Comparison of ENCODE assay signal across 8 cellular contexts in genomic region chr10:119726291-119727261, GRCh38. TPM values are rescaled to one million over a fixed set of nuclear protein-coding genes. Genes with fewer than 3 reads are reported as not detected.
DNase-seq lines count a peak whose midpoint lies in the region; ATAC-seq, FAIRE-seq and TF ChIP-seq lines count a peak whose summit lies in the region.

No MANE protein-coding gene starts in this region.

- H3K27me3 ChIP-seq in KMS-11 (ENCODE audit: insufficient read depth, low read depth) (no peaks in the 10 kb centered on the region), keratinocyte (ENCODE audit: control insufficient read depth, extremely low read depth, insufficient read depth, low read length) (no peaks in the 10 kb centered on the region)

- H3K36me3 Mint-ChIP-seq in activated naive CD8-positive, alpha-beta T cell treated with anti-CD3 and anti-CD28 coated beads, Interleukin-2, amount 50 U/mL, for 24 hours (ENCODE audit: low read depth) = peaks cover 14% of the 10 kb centered on the region

- H3K4me3 ChIP-seq in KMS-11 (IDR thresholded peaks at IDR 0.05; ENCODE audit: insufficient read depth, low read depth, low read length) = no peak overlapping the region
- H3K4me3 ChIP-seq in keratinocyte (ENCODE audit: control insufficient read depth in 2 of 3, extremely low read depth in 1 of 3, insufficient read depth in 2 of 3, low read depth in 1 of 3, low read length in 3 of 3) = peak overlapping the region; percentile 84 to 89 (median 87)

- peak; percentile 11 for ATAC-seq in activated naive CD8-positive, alpha-beta T cell treated with anti-CD3 and anti-CD28 coated beads, Interleukin-2, amount 50 U/mL, for 24 hours
- ATAC-seq in GM19467 (IDR thresholded peaks at IDR 0.05; ENCODE audit: unreplicated experiment) = no peak

- H4K20me1 ChIP-seq in KMS-11 (ENCODE audit: insufficient read depth) (no peaks in the 10 kb centered on the region), keratinocyte (ENCODE audit: control insufficient read depth, extremely low read depth, insufficient read depth, low read length) (no peaks in the 10 kb centered on the region)

- H3K9me1 ChIP-seq in keratinocyte (ENCODE audit: control insufficient read depth, extremely low read depth, insufficient read depth, low read length) = no peaks in the 10 kb centered on the region

- peak overlapping the region; percentile 43 for H3K27ac ChIP-seq in KMS-11
- peak overlapping the region; percentile 47 for H3K27ac ChIP-seq in keratinocyte (ENCODE audit: control insufficient read depth, insufficient read depth, low read length)

- no peaks in the 10 kb centered on the region for H3K9me3 Mint-ChIP-seq in activated naive CD8-positive, alpha-beta T cell treated with anti-CD3 and anti-CD28 coated beads, Interleukin-2, amount 50 U/mL, for 24 hours

- peak overlapping the region; percentile 94 for H3K4me2 ChIP-seq in KMS-11
- peak overlapping the region; percentile 96 for H3K4me2 ChIP-seq in keratinocyte (ENCODE audit: control insufficient read depth, extremely low read depth, insufficient read depth, low read depth, low read length)

- H3K27ac Mint-ChIP-seq in activated naive CD8-positive, alpha-beta T cell treated with anti-CD3 and anti-CD28 coated beads, Interleukin-2, amount 50 U/mL, for 24 hours = peak overlapping the region; percentile 82

- H3K4me3 Mint-ChIP-seq in activated naive CD8-positive, alpha-beta T cell treated with anti-CD3 and anti-CD28 coated beads, Interleukin-2, amount 50 U/mL, for 24 hours = peak overlapping the region; percentile 90

- dilution Hi-C loops in keratinocyte (cut with MboI; ENCODE audit: extremely low pct_ligation_motif_present, low sequenced_read_pairs) = no loop called here

- H3K79me2 ChIP-seq in KMS-11 (ENCODE audit: insufficient read depth, low read depth) (peaks cover 24% of the 10 kb centered on the region; the same call in 1 of the 2 replicates), keratinocyte (ENCODE audit: control insufficient read depth, insufficient read depth, low read length) (peaks cover 40% of the 10 kb centered on the region)

- H3K36me3 ChIP-seq in KMS-11 (ENCODE audit: insufficient read depth) (no peaks in the 10 kb centered on the region), keratinocyte (ENCODE audit: control insufficient read depth in 2 of 2, extremely low read depth in 1 of 2, insufficient read depth in 2 of 2, low read length in 2 of 2) (no peaks in the 10 kb centered on the region)

- H2AFZ ChIP-seq in KMS-11 (ENCODE audit: low read depth) (peak overlapping the region; percentile 76), keratinocyte (ENCODE audit: control insufficient read depth, low read length) (peak overlapping the region; percentile 46)

- TF ChIP-seq CTCF in KMS-11 (conservative IDR thresholded peaks at IDR 0.05; ENCODE audit: low read depth, low read length) (no peak), keratinocyte (optimal IDR thresholded peaks at IDR 0.05 in 1 of 3, IDR thresholded peaks at IDR 0.05 in 1 of 3, conservative IDR thresholded peaks at IDR 0.05 in 1 of 3; ENCODE audit: extremely low read depth in 1 of 3, insufficient read depth in 2 of 3, low read length in 3 of 3) (no peak)

- no peaks in the 10 kb centered on the region for H3K27me3 Mint-ChIP-seq in activated naive CD8-positive, alpha-beta T cell treated with anti-CD3 and anti-CD28 coated beads, Interleukin-2, amount 50 U/mL, for 24 hours

- peaks cover 52% of the 10 kb centered on the region for H3K4me1 Mint-ChIP-seq in activated naive CD8-positive, alpha-beta T cell treated with anti-CD3 and anti-CD28 coated beads, Interleukin-2, amount 50 U/mL, for 24 hours

- peak; percentile 52 for DNase-seq in GDM1 (lab: John Stamatoyannopoulos, UW)
- DNase-seq in activated naive CD8-positive, alpha-beta T cell treated with anti-CD3 and anti-CD28 coated beads, Interleukin-2, amount 50 U/mL, for 24 hours = peak; percentile 25
- no peak for DNase-seq in keratinocyte (ENCODE audit: low read depth, low spot score)
- peak; percentile 46 for DNase-seq in stimulated activated CD4-positive, alpha-beta T cell treated with anti-CD3 and anti-CD28 coated beads, Interleukin-4, amount 100 ng/mL, for 1 hour
- DNase-seq in HK-2 (ENCODE audit: unreplicated experiment) = no peak
- DNase-seq in NCI-H2081 treated with DMSO at 0.1 percent for 48 hours (lab: John Stamatoyannopoulos, UW) = no peak

- FAIRE-seq in keratinocyte (lab: Jason Lieb, UNC) = no peak

- H3K4me1 ChIP-seq in KMS-11 (ENCODE audit: low read depth, poor library complexity, severe bottlenecking) (peaks cover 46% of the 10 kb centered on the region), keratinocyte (ENCODE audit: control insufficient read depth, extremely low read depth, insufficient read depth, low read length) (peaks cover 25% of the 10 kb centered on the region)

- no peaks in the 10 kb centered on the region for H3K9me3 ChIP-seq in keratinocyte (ENCODE audit: control insufficient read depth, low read depth, low read length)

- H3K9ac ChIP-seq in KMS-11 (peak overlapping the region; percentile 47; the same call in 1 of the 2 replicates), keratinocyte (ENCODE audit: control insufficient read depth, extremely low read depth, insufficient read depth, low read length) (peak overlapping the region; percentile 76)

RNA-seq across cellular contexts. Expression of gene INPP5F, which starts 0.7 kb away (rescaled TPM):
- polyA plus RNA-seq in keratinocyte = 12.1 to 21.1 TPM (median 20.2 TPM) in 3 replicates
- 8.3 TPM for polyA plus RNA-seq in keratinocyte (2011; ENCODE audit: low read depth)
- polyA plus RNA-seq in keratinocyte (2011; cell fraction: cytosol; rRNA removed) = 11.9 and 17.5 TPM in 2 replicates
- polyA plus RNA-seq in keratinocyte (2011; cell fraction: nucleus; rRNA removed) = 21.4 and 25.6 TPM in 2 replicates
- polyA plus RNA-seq in keratinocyte (2012; ENCODE audit: low replicate concordance) = 7.6 and 19.0 TPM in 2 replicates
- 7.1 to 19.7 TPM (median 8.4 TPM) in 3 replicates for polyA minus RNA-seq in keratinocyte
- polyA minus RNA-seq in keratinocyte (2011; cell fraction: cytosol; rRNA and poly(A)+ RNA removed) = 10.6 TPM
- 15.1 and 37.9 TPM in 2 replicates for polyA minus RNA-seq in keratinocyte (2011; cell fraction: nucleus; rRNA and poly(A)+ RNA removed)

Comparison
In these comparisons a context has a peak if more than half of its experiments do, and no peak if none do; other contexts are left out.
1. DNase-seq: peak in GDM1 (single experiment), activated naive CD8-positive, alpha-beta T cell treated with anti-CD3 and anti-CD28 coated beads, Interleukin-2, amount 50 U/mL, for 24 hours (single experiment) and stimulated activated CD4-positive, alpha-beta T cell treated with anti-CD3 and anti-CD28 coated beads, Interleukin-4, amount 100 ng/mL, for 1 hour (single experiment); none in keratinocyte (single experiment), HK-2 (single experiment) and NCI-H2081 treated with DMSO at 0.1 percent for 48 hours (single experiment).